ENCODE assay signal across 11 cellular contexts in genomic region chr13:110456550-110456949, GRCh38.
DNase-seq lines count a peak whose midpoint lies in the region; ATAC-seq, FAIRE-seq and TF ChIP-seq lines count a peak whose summit lies in the region.
"Had no signal": no experiment of that assay in that cellular context is flagged by ENCODE, and none has a peak within 500 bp of the region (broad histone marks: within the 10 kb centered on the region; RNA-seq: fewer than 3 reads in every experiment).

No MANE protein-coding gene starts in this region.

- CTCF ChIA-PET in A549 (lab: Yijun Ruan, JAX), result interaction anchor here (0.7 to 1.8 kb wide), 18 partner anchors 9 to 458 kb away, joined by 3 to 18 read pairs (median 4); partner anchors contain the start of genes ANKRD10 and RAB20

- H3K9me3 ChIP-seq in A549 (no peaks in the 10 kb centered on the region), Loucy (ENCODE audit: insufficient read depth, low read depth, low read length) (no peaks in the 10 kb centered on the region), osteoblast (ENCODE audit: low read depth, low read length) (no peaks in the 10 kb centered on the region)
- H3K9me3 ChIP-seq: BLaER1 had no signal

- peak overlapping the region; percentile 62 to 80; a peak in 5 of 6 replicates for H3K27ac ChIP-seq in A549
- H3K27ac ChIP-seq in osteoblast (ENCODE audit: low read depth, low read length), result no peak overlapping the region
- H3K27ac ChIP-seq: BLaER1 had no signal

- H4K20me1 ChIP-seq in Loucy (ENCODE audit: insufficient read depth, low read length, poor library complexity, severe bottlenecking) (no peaks in the 10 kb centered on the region), osteoblast (ENCODE audit: insufficient read depth, low read length) (no peaks in the 10 kb centered on the region)
- H4K20me1 ChIP-seq: BLaER1 had no signal

- TF ChIP-seq POLR2A in A549 (IDR thresholded peaks at IDR 0.05; ENCODE audit: low read length) (no peak), H54 (IDR thresholded peaks at IDR 0.05; ENCODE audit: low read depth, low read length) (no peak)

- H3K79me2 ChIP-seq in Loucy (ENCODE audit: insufficient read depth, low read length) (no peaks in the 10 kb centered on the region), osteoblast (ENCODE audit: insufficient read depth, low read length) (no peaks in the 10 kb centered on the region)

- H3F3A ChIP-seq in Loucy (ENCODE audit: low read depth), result no peaks in the 10 kb centered on the region

- TF ChIP-seq CTCF in A549 (IDR thresholded peaks at IDR 0.05) (no peak), Loucy (conservative IDR thresholded peaks at IDR 0.05; ENCODE audit: low read length) (no peak), endothelial cell (IDR thresholded peaks at IDR 0.05; ENCODE audit: unreplicated experiment) (no peak), osteoblast (IDR thresholded peaks at IDR 0.05; ENCODE audit: extremely low read depth, low read depth, low read length) (no peak)

- H3K36me3 ChIP-seq in Loucy (ENCODE audit: insufficient read depth, low read length) (no peaks in the 10 kb centered on the region), osteoblast (ENCODE audit: insufficient read depth, low read length) (peaks cover 69% of the 10 kb centered on the region)
- H3K36me3 ChIP-seq: BLaER1 had no signal

- 0 out of 2 replicates have a peak overlapping the region, but pooled peaks have one; percentile 11 for H2AFZ ChIP-seq in Loucy (ENCODE audit: low read length)
- no peak overlapping the region for H2AFZ ChIP-seq in osteoblast (ENCODE audit: low read length)

- no peak for TF ChIP-seq RAD21 in A549 (conservative IDR thresholded peaks at IDR 0.05 in 1 of 2, IDR thresholded peaks at IDR 0.05 in 1 of 2)

- ATAC-seq in A549, result no peak

- no peak overlapping the region for H3K4me3 ChIP-seq in A549
- no peak overlapping the region for H3K4me3 ChIP-seq in Loucy (ENCODE audit: low read length, poor library complexity, severe bottlenecking)
- no peak overlapping the region for H3K4me3 ChIP-seq in osteoblast (ENCODE audit: insufficient read depth, low read length)
- H3K4me3 ChIP-seq: BLaER1 had no signal

- H3K9me2 ChIP-seq in Loucy (replicated peaks; ENCODE audit: low read depth, low read length), result no peaks in the 10 kb centered on the region

- no peak overlapping the region for H3K4me3 Mint-ChIP-seq in endothelial cell (ENCODE audit: unreplicated experiment)

- TF ChIP-seq EP300 in A549 (IDR thresholded peaks at IDR 0.05), result no peak

- no peaks in the 10 kb centered on the region for H3K9me3 Mint-ChIP-seq in endothelial cell (ENCODE audit: unreplicated experiment)
- H3K9me3 Mint-ChIP-seq: CD8-positive, alpha-beta T cell had no signal

- in situ Hi-C loops in ACHN (cut with HindIII; ENCODE audit: low pct_ligation_motif_present, low pct_unique_long_range_greater_than_20kb, low sequenced_read_pairs), result no loop called here

- H3K4me1 ChIP-seq in A549 (0 out of 3 replicates have a peak, but pooled peaks cover 4% of the 10 kb centered on the region), Loucy (ENCODE audit: insufficient read depth, low read length, poor library complexity, severe bottlenecking) (peaks cover 5% of the 10 kb centered on the region), osteoblast (ENCODE audit: insufficient read depth, low read length) (no peaks in the 10 kb centered on the region)

- H3K4me2 ChIP-seq in A549, result peak overlapping the region; percentile 60; the same call in 2 of the 3 replicates
- no peak overlapping the region for H3K4me2 ChIP-seq in Loucy (ENCODE audit: low read depth, low read length, poor library complexity, severe bottlenecking)
- H3K4me2 ChIP-seq in osteoblast (ENCODE audit: insufficient read depth, low read length), result no peak overlapping the region

- H3K36me3 Mint-ChIP-seq in endothelial cell (ENCODE audit: low read depth, unreplicated experiment), result peaks cover 67% of the 10 kb centered on the region
- H3K36me3 Mint-ChIP-seq: CD8-positive, alpha-beta T cell had no signal

- POLR2A ChIA-PET in A549 (lab: Yijun Ruan, JAX), result interaction anchor here (1.2 kb wide), 1 partner anchor 105 kb away, joined by 5 read pairs; the partner anchor contains the start of gene RAB20

- 96% methylated on average over 9 of the region's 18 CpGs for WGBS in A549 (ENCODE audit: missing lambda C conversion rate)

- peaks cover 17% of the 10 kb centered on the region for H3K27me3 Mint-ChIP-seq in endothelial cell (ENCODE audit: unreplicated experiment)

- peak overlapping the region; percentile 82 for H3K27ac Mint-ChIP-seq in endothelial cell (ENCODE audit: unreplicated experiment)
- H3K27ac Mint-ChIP-seq: CD8-positive, alpha-beta T cell had no signal

- DNase-seq in A549 (ENCODE audit: low read depth in 1 of 2, low spot score in 1 of 2) (no peak), endothelial cell (ENCODE audit: low spot score) (no peak), osteoblast (ENCODE audit: insufficient read length, low spot score, missing footprints) (peak; percentile 60), H54 (ENCODE audit: insufficient read length, low spot score) (no peak), superior temporal gyrus (ENCODE audit: extremely low spot score) (no peak), ACHN (no peak), AG08395 (ENCODE audit: low spot score) (no peak)

- peaks cover 3% of the 10 kb centered on the region for H3K4me1 Mint-ChIP-seq in endothelial cell (ENCODE audit: unreplicated experiment)

- FAIRE-seq in A549 (lab: Jason Lieb, UNC) (no peak), H54 (lab: Jason Lieb, UNC) (no peak)
- FAIRE-seq: RCC 7860 had no signal

- H3K27me3 ChIP-seq in Loucy (ENCODE audit: insufficient read depth, low read length, poor library complexity, severe bottlenecking) (no peaks in the 10 kb centered on the region), osteoblast (ENCODE audit: insufficient read depth, low read length) (no peaks in the 10 kb centered on the region)
- H3K27me3 ChIP-seq: BLaER1 had no signal

- H3K9ac ChIP-seq in Loucy (ENCODE audit: low read depth, low read length, poor library complexity, severe bottlenecking), result no peak overlapping the region
- H3K9ac ChIP-seq: BLaER1 had no signal

TF ChIP-seq in A549, 52 proteins besides CTCF, POLR2A, EP300 and RAD21:
- TF ChIP-seq RFX5 (IDR thresholded peaks at IDR 0.05) (no peak), MAX (IDR thresholded peaks at IDR 0.05) (no peak), CEBPB (IDR thresholded peaks at IDR 0.05) (no peak), BCL3 (IDR thresholded peaks at IDR 0.05) (no peak), CHD4 (IDR thresholded peaks at IDR 0.05; ENCODE audit: borderline replicate concordance) (no peak), MYC (IDR thresholded peaks at IDR 0.05; ENCODE audit: borderline replicate concordance, low read length) (no peak), EHF (CRISPR knock-in tag; IDR thresholded peaks at IDR 0.05) (no peak), EHMT2 (IDR thresholded peaks at IDR 0.05; ENCODE audit: low read depth) (no peak)
